Comparison of ENCODE assay signal across 9 cellular contexts in genomic region chr6:157561929-157562810, GRCh38.
DNase-seq lines count a peak whose midpoint lies in the region; ATAC-seq and TF ChIP-seq lines count a peak whose summit lies in the region.
"Had no signal": no experiment of that assay in that cellular context is flagged by ENCODE, and none has a peak within 500 bp of the region (broad histone marks: within the 10 kb centered on the region; RNA-seq: fewer than 3 reads in every experiment).

No MANE protein-coding gene starts in this region.

- peaks cover 96% of the 10 kb centered on the region for H3K4me1 Mint-ChIP-seq in activated B cell treated with CpG ODN at 0.5 μM for 24 hours

- H3K4me3 ChIP-seq in DOHH2 (ENCODE audit: low read length) (peak overlapping the region; percentile 49), MG63 (no peak overlapping the region)

- H3K4me2 ChIP-seq in DOHH2 (ENCODE audit: low read length) = peak overlapping the region; percentile 91

- peak; percentile 38 for DNase-seq in activated B cell treated with CpG ODN at 0.5 μM for 24 hours
- DNase-seq in stimulated activated CD4-positive, alpha-beta T cell treated with anti-CD3 and anti-CD28 coated beads, Interleukin-12 subunit alpha, Interleukin-12 subunit beta, amount 100 ng/mL, for 4 hours = no peak
- no peak for DNase-seq in MG63
- DNase-seq in OCI-M1 (lab: John Stamatoyannopoulos, UW) = no peak
- DNase-seq in activated CD4-positive, CD25-positive, alpha-beta regulatory T cell treated with anti-CD3 and anti-CD28 coated beads, Interleukin-2, amount 50 U/mL, for 72 hours = no peak
- DNase-seq: mesenchymal stem cell had no signal

- H3K9me3 Mint-ChIP-seq in activated B cell treated with CpG ODN at 0.5 μM for 24 hours = no peaks in the 10 kb centered on the region

- H3K36me3 Mint-ChIP-seq in activated B cell treated with CpG ODN at 0.5 μM for 24 hours (ENCODE audit: low read depth) = no peaks in the 10 kb centered on the region

- H3K27ac Mint-ChIP-seq in activated B cell treated with CpG ODN at 0.5 μM for 24 hours = peak overlapping the region; percentile 85

- no peaks in the 10 kb centered on the region for H4K20me1 ChIP-seq in DOHH2 (ENCODE audit: control insufficient read depth, insufficient read depth, low read depth, low read length)

- no peaks in the 10 kb centered on the region for H3K27me3 Mint-ChIP-seq in activated B cell treated with CpG ODN at 0.5 μM for 24 hours

- no peaks in the 10 kb centered on the region for H3K9me2 ChIP-seq in DOHH2 (replicated peaks; ENCODE audit: control insufficient read depth, low read length)

- H3K36me3 ChIP-seq in DOHH2 (ENCODE audit: control insufficient read depth, low read length) = no peaks in the 10 kb centered on the region
- no peaks in the 10 kb centered on the region for H3K36me3 ChIP-seq in MG63

- peaks cover 18% of the 10 kb centered on the region for H3F3A ChIP-seq in DOHH2 (ENCODE audit: control insufficient read depth, insufficient read depth)

- POLR2A ChIA-PET in activated B cell treated with CpG ODN at 0.5 μM for 24 hours (lab: Charles Lee) = interaction anchor here (0.5 to 3.6 kb wide), 14 partner anchors 8 to 247 kb away, joined by 3 to 34 read pairs (median 10); partner anchors contain the start of genes TMEM242 and ZDHHC14

- intact Hi-C loops in activated B cell treated with CpG ODN at 0.5 μM for 24 hours (cut with micrococcal nuclease) = loop anchor here (1.0 to 5.0 kb wide), 9 partner anchors 12 to 247 kb away; partner anchors contain the start of genes TMEM242 and ZDHHC14

- peak overlapping the region; percentile 95 for H3K27ac ChIP-seq in DOHH2 (ENCODE audit: low read depth, low read length)

- ATAC-seq in GM19372 (IDR thresholded peaks at IDR 0.05; ENCODE audit: low read depth, unreplicated experiment) = peak; percentile 38
- ATAC-seq in HG03039 (IDR thresholded peaks at IDR 0.05; ENCODE audit: unreplicated experiment) = peak; percentile 29
- peak; percentile 51 for ATAC-seq in activated B cell treated with CpG ODN at 0.5 μM for 24 hours (ENCODE audit: low read depth)

- no peaks in the 10 kb centered on the region for H3K79me2 ChIP-seq in DOHH2 (ENCODE audit: control insufficient read depth, low read length)

- H3K27me3 ChIP-seq in DOHH2 (ENCODE audit: control insufficient read depth, low read length) (no peaks in the 10 kb centered on the region), MG63 (no peaks in the 10 kb centered on the region)

- H3K4me3 Mint-ChIP-seq in activated B cell treated with CpG ODN at 0.5 μM for 24 hours = peak overlapping the region; percentile 69

- CTCF ChIA-PET in activated B cell treated with CpG ODN at 0.5 μM for 24 hours (lab: Charles Lee) = interaction anchor here (0.9 to 1.8 kb wide), 7 partner anchors 38 to 247 kb away, joined by 3 to 8 read pairs (median 4); no protein-coding TSS in a partner anchor

- TF ChIP-seq CTCF in DOHH2 (IDR thresholded peaks at IDR 0.05; ENCODE audit: low read depth, low read length, poor library complexity, severe bottlenecking) (no peak), activated B cell treated with CpG ODN at 0.5 μM for 24 hours (IDR thresholded peaks at IDR 0.05) (no peak)

- H3K9me3 ChIP-seq in DOHH2 (ENCODE audit: control insufficient read depth, insufficient read depth, low read length) = no peaks in the 10 kb centered on the region
- H3K9me3 ChIP-seq in MG63 = no peaks in the 10 kb centered on the region

- peaks cover 87% of the 10 kb centered on the region for H3K4me1 ChIP-seq in DOHH2 (ENCODE audit: control insufficient read depth, low read length)
